8 cellular contexts compared by ENCODE assay signal in the genomic region with DNA sequence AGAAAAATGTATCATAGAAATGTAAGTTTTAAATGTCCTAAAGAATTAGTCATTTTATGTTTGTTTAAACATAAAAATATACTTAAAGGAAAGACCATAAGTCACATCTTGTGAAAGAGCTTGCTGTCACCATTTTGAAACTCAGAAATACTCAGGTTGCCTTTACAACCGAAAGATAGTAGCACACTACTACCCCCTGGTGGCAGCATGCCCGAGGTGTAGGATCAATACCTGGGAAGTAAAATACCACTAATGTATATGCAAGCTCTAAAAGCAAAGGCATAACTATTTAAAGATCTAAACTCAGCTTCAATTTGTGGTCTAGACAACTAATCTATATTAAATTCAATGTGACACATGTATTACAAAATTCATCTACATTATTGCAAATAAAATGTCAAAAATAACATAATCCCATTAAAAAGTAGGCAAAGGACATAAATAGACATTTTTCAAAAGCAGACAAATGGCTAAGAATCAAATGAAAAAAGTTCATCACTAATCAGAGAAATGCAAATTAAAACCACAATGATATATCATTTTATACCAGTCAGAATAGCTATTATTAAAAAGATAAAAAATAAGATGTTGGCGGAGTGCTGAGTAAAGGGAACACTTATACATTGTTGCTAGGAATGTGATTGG.
DNase-seq lines count a peak whose midpoint lies in the region; ATAC-seq and TF ChIP-seq lines count a peak whose summit lies in the region.

No MANE protein-coding gene starts in this region.

- TF ChIP-seq CTCF in GM12875 (IDR thresholded peaks at IDR 0.05; ENCODE audit: borderline replicate concordance, insufficient read depth, low read depth, low read length): peak; percentile 62; the same call in 1 of the 2 replicates
- TF ChIP-seq CTCF in astrocyte of the cerebellum (IDR thresholded peaks at IDR 0.05; ENCODE audit: low read depth, low read length, missing control alignments): peak; percentile 95

- ATAC-seq in HG02852 (IDR thresholded peaks at IDR 0.05; ENCODE audit: unreplicated experiment): peak; percentile 84
- ATAC-seq in GM18858 (IDR thresholded peaks at IDR 0.05; ENCODE audit: unreplicated experiment): no peak

- DNase-seq in NCI-H2081 (lab: John Stamatoyannopoulos, UW) (peak; percentile 84 to 85), T-helper 9 cell (peak; percentile 85), astrocyte of the cerebellum (ENCODE audit: low read depth) (peak; percentile 69), iPS-NIHi7 (ENCODE audit: extremely low spot score) (peak; percentile 66)
- DNase-seq in stimulated activated CD4-positive, alpha-beta T cell treated with anti-CD3 and anti-CD28 coated beads, Interleukin-15, amount 100 ng/mL, for 48 hours (ENCODE audit: low read depth in 2 of 2): peak; percentile 78 to 85

- H3K4me3 ChIP-seq in GM12875 (ENCODE audit: low read depth, low read length) (no peak overlapping the region), astrocyte of the cerebellum (ENCODE audit: low read depth, low read length) (no peak overlapping the region)

- in situ Hi-C loops in astrocyte of the cerebellum (cut with HindIII; ENCODE audit: low sequenced_read_pairs): no loop called here
